In the genomic region with DNA sequence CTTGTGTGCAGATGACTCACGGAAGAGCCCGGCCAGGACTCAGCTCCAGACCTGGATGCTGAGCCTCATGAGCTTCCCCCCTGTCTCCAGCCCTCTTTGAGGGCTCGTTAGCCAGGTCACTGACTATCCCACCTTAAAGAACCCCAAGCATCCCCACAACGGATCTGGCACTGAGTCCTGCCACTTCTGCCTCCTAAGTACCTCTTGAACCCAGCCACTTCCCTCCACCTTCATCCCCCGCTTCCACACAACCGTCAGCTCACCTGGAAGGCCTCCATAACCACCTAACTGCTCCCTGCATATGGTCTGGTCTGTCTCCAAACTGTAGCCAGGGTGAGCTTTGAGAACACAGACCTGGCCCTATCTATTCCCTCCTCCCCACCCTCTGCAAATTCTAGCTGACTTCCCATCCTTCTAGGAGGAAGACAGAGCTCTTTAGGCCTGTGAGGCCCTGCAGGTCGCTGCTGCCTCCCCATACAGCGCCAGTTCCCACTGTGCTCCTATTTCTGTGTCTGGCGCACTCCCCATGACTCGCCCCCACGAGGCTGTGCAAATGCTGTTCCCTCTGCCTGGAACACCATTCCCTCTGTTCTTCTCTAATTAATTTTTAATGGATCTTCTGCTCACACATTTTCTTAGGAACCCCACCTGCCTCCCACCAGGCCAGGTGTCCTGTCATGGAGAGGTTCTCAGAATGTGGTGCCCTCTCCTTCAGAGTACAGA, we compare ENCODE assay signal across 10 cellular contexts. TPM values are rescaled to one million over a fixed set of nuclear protein-coding genes. Genes with fewer than 3 reads are reported as not detected.
DNase-seq lines count a peak whose midpoint lies in the region; ATAC-seq and TF ChIP-seq lines count a peak whose summit lies in the region.
"Had no signal": no experiment of that assay in that cellular context is flagged by ENCODE, and none has a peak within 500 bp of the region (broad histone marks: within the 10 kb centered on the region; RNA-seq: fewer than 3 reads in every experiment).

No MANE protein-coding gene starts in this region.

- peaks cover 19% of the 10 kb centered on the region for H3K36me3 ChIP-seq in DOHH2 (ENCODE audit: control insufficient read depth, low read length)
- H3K36me3 ChIP-seq in adrenal gland (replicated peaks in 1 of 2), result peaks cover 0 to 11% of the 10 kb centered on the region in 2 donors

- H3F3A ChIP-seq in DOHH2 (ENCODE audit: control insufficient read depth, insufficient read depth), result peaks cover 22% of the 10 kb centered on the region

- H3K27ac ChIP-seq in CD4-positive, alpha-beta T cell (ENCODE audit: low read depth, low read length), result no peak overlapping the region
- H3K27ac ChIP-seq in DOHH2 (ENCODE audit: low read depth, low read length) (no peak overlapping the region), adrenal gland (no peak overlapping the region)
- H3K27ac ChIP-seq: SJCRH30 had no signal

- H3K4me3 Mint-ChIP-seq in CD4-positive, alpha-beta T cell, result peak overlapping the region; percentile 78
- H3K4me3 Mint-ChIP-seq in activated naive CD8-positive, alpha-beta T cell treated with anti-CD3 and anti-CD28 coated beads for 36 hours, result peak overlapping the region; percentile 95
- peak overlapping the region in 9 of 10 donors; percentile 80 to 97 (median 96) for H3K4me3 Mint-ChIP-seq in naive thymus-derived CD8-positive, alpha-beta T cell

- peaks cover 41% of the 10 kb centered on the region for H3K4me1 Mint-ChIP-seq in CD4-positive, alpha-beta T cell (ENCODE audit: low read depth)
- peaks cover 20% of the 10 kb centered on the region for H3K4me1 Mint-ChIP-seq in activated naive CD8-positive, alpha-beta T cell treated with anti-CD3 and anti-CD28 coated beads for 36 hours
- peaks cover 19 to 40% (median 37%) of the 10 kb centered on the region in 4 donors for H3K4me1 Mint-ChIP-seq in naive thymus-derived CD8-positive, alpha-beta T cell

- H3K4me3 ChIP-seq in DOHH2 (ENCODE audit: low read length), result no peak overlapping the region
- no peak overlapping the region for H3K4me3 ChIP-seq in adrenal gland
- H3K4me3 ChIP-seq: sigmoid colon, SJCRH30 had no signal

- H3K9me3 ChIP-seq in CD4-positive, alpha-beta T cell (ENCODE audit: control insufficient read depth, low read length), result no peaks in the 10 kb centered on the region
- no peaks in the 10 kb centered on the region for H3K9me3 ChIP-seq in DOHH2 (ENCODE audit: control insufficient read depth, insufficient read depth, low read length)
- H3K9me3 ChIP-seq in adrenal gland (replicated peaks in 1 of 3), result no peaks in the 10 kb centered on the region
- H3K9me3 ChIP-seq: sigmoid colon, SJCRH30 had no signal

- TF ChIP-seq POLR2A in adrenal gland (IDR thresholded peaks at IDR 0.05), result no peak

- H3K4me1 ChIP-seq in DOHH2 (ENCODE audit: control insufficient read depth, low read length) (peaks cover 39% of the 10 kb centered on the region), adrenal gland (replicated peaks in 1 of 2) (peaks cover 21 to 23% of the 10 kb centered on the region in 2 donors)

- DNase-seq in CD4-positive, alpha-beta T cell, result no peak
- DNase-seq in activated naive CD8-positive, alpha-beta T cell treated with anti-CD3 and anti-CD28 coated beads for 36 hours, result no peak
- no peak for DNase-seq in naive thymus-derived CD8-positive, alpha-beta T cell
- DNase-seq in germinal center (ENCODE audit: low spot score), result no peak
- no peak for DNase-seq in stimulated activated naive CD4-positive, alpha-beta T cell treated with Interleukin-2 at 50 U/mL for 16 hours (lab: John Stamatoyannopoulos, UW)
- DNase-seq in adrenal gland, result no peak
- DNase-seq: sigmoid colon, SJCRH30 had no signal

- H3K9me2 ChIP-seq in DOHH2 (replicated peaks; ENCODE audit: control insufficient read depth, low read length), result no peaks in the 10 kb centered on the region

- peak overlapping the region; percentile 82 for H3K27ac Mint-ChIP-seq in CD4-positive, alpha-beta T cell
- peak overlapping the region; percentile 99 for H3K27ac Mint-ChIP-seq in activated naive CD8-positive, alpha-beta T cell treated with anti-CD3 and anti-CD28 coated beads for 36 hours
- peak overlapping the region in 9 of 10 donors; percentile 32 to 97 (median 90) for H3K27ac Mint-ChIP-seq in naive thymus-derived CD8-positive, alpha-beta T cell

- H3K27me3 ChIP-seq in CD4-positive, alpha-beta T cell (ENCODE audit: control insufficient read depth, insufficient read depth, low read length), result no peaks in the 10 kb centered on the region
- H3K27me3 ChIP-seq in DOHH2 (ENCODE audit: control insufficient read depth, low read length) (no peaks in the 10 kb centered on the region), adrenal gland (no peaks in the 10 kb centered on the region)
- H3K27me3 ChIP-seq: sigmoid colon had no signal

- POLR2A ChIA-PET in CD4-positive, alpha-beta T cell (lab: Charles Lee), result interaction anchor here (0.5 to 1.7 kb wide), 2 partner anchors 125 to 230 kb away, joined by 3 to 4 read pairs; partner anchors contain the start of gene DYNC1H1
- POLR2A ChIA-PET in naive thymus-derived CD8-positive, alpha-beta T cell (lab: Charles Lee), result interaction anchor here (0.5 to 0.9 kb wide), 3 partner anchors 13 to 133 kb away, joined by 3 to 7 read pairs (median 3); no protein-coding TSS in a partner anchor

- peaks cover 14% of the 10 kb centered on the region for H4K20me1 ChIP-seq in DOHH2 (ENCODE audit: control insufficient read depth, insufficient read depth, low read depth, low read length)

- H3K79me2 ChIP-seq in DOHH2 (ENCODE audit: control insufficient read depth, low read length), result peaks cover 31% of the 10 kb centered on the region

- WGBS in adrenal gland, 4 donors, result 87 to 93% (median 93%) methylated on average over 11 of the region's 11 CpGs

- CTCF ChIA-PET in CD4-positive, alpha-beta T cell (lab: Charles Lee), result interaction anchor here (1.2 to 2.1 kb wide), 2 partner anchors 7 to 225 kb away, joined by 3 to 8 read pairs; no protein-coding TSS in a partner anchor

- TF ChIP-seq CTCF in CD4-positive, alpha-beta T cell (IDR thresholded peaks at IDR 0.05), result no peak
- no peak for TF ChIP-seq CTCF in DOHH2 (IDR thresholded peaks at IDR 0.05; ENCODE audit: low read depth, low read length, poor library complexity, severe bottlenecking)
- no peak for TF ChIP-seq CTCF in adrenal gland (IDR thresholded peaks at IDR 0.05)

- ATAC-seq in CD4-positive, alpha-beta T cell (ENCODE audit: poor library complexity), result no peak
- ATAC-seq in naive thymus-derived CD8-positive, alpha-beta T cell, result no peak
- no peak for ATAC-seq in HG03095 (IDR thresholded peaks at IDR 0.05; ENCODE audit: unreplicated experiment)

- H3K4me2 ChIP-seq in DOHH2 (ENCODE audit: low read length), result peak overlapping the region; percentile 87; the same call in 1 of the 2 replicates

- H3K36me3 Mint-ChIP-seq in CD4-positive, alpha-beta T cell (ENCODE audit: low read depth), result peaks cover 21% of the 10 kb centered on the region
- H3K36me3 Mint-ChIP-seq in activated naive CD8-positive, alpha-beta T cell treated with anti-CD3 and anti-CD28 coated beads for 36 hours, result peaks cover 23% of the 10 kb centered on the region
- peaks cover 9 to 16% (median 11%) of the 10 kb centered on the region in 3 donors for H3K36me3 Mint-ChIP-seq in naive thymus-derived CD8-positive, alpha-beta T cell

- no peaks in the 10 kb centered on the region for H3K9me3 Mint-ChIP-seq in CD4-positive, alpha-beta T cell
- H3K9me3 Mint-ChIP-seq in activated naive CD8-positive, alpha-beta T cell treated with anti-CD3 and anti-CD28 coated beads for 36 hours, result no peaks in the 10 kb centered on the region
- no peaks in the 10 kb centered on the region for H3K9me3 Mint-ChIP-seq in naive thymus-derived CD8-positive, alpha-beta T cell

- intact Hi-C loops in CD4-positive, alpha-beta T cell (cut with DNase I, micrococcal nuclease), result loop anchor here (5.0 to 10.0 kb wide), 4 partner anchors 55 to 688 kb away; partner anchors contain the start of genes PPP2R5C (in 1 of the 2) and TRAF3 (in 1 of the 2)
- intact Hi-C loops in adrenal gland (cut with DNase I), result loop anchor here (5.0 to 10.0 kb wide), 2 partner anchors 42 to 385 kb away; no protein-coding TSS in a partner anchor

- no peaks in the 10 kb centered on the region for H3K27me3 Mint-ChIP-seq in CD4-positive, alpha-beta T cell
- H3K27me3 Mint-ChIP-seq in activated naive CD8-positive, alpha-beta T cell treated with anti-CD3 and anti-CD28 coated beads for 36 hours, result no peaks in the 10 kb centered on the region
- H3K27me3 Mint-ChIP-seq in naive thymus-derived CD8-positive, alpha-beta T cell, result no peaks in the 10 kb centered on the region

RNA-seq across cellular contexts. Expression of gene HSP90AA1, which starts 2.9 kb away (rescaled TPM):
- total RNA-seq in CD4-positive, alpha-beta T cell, result 100 to 1,000 TPM; 451 to 462 TPM
- 1,000 to 10,000 TPM; 1,485 to 1,535 TPM for total RNA-seq in activated naive CD8-positive, alpha-beta T cell treated with anti-CD3 and anti-CD28 coated beads for 36 hours
- 100 to 1,000 TPM; 356 to 373 TPM for total RNA-seq in naive thymus-derived CD8-positive, alpha-beta T cell
- polyA plus RNA-seq in naive thymus-derived CD8-positive, alpha-beta T cell, result 100 to 1,000 TPM; 401 to 445 (median 427) TPM
- 100 to 1,000 TPM; 272 to 634 (median 392) TPM for total RNA-seq in adrenal gland
- polyA plus RNA-seq in adrenal gland, result 1,000 to 10,000 TPM in 1 of 3 donors, 100 to 1,000 TPM in 2; 293 to 1,666 (median 388) TPM

RNA-seq across cellular contexts. Expression of gene WDR20, which starts 49.9 kb away (rescaled TPM):
- 10 to 100 TPM; 40.1 to 41.2 TPM for total RNA-seq in CD4-positive, alpha-beta T cell
- total RNA-seq in activated naive CD8-positive, alpha-beta T cell treated with anti-CD3 and anti-CD28 coated beads for 36 hours, result 10 to 100 TPM; 22.3 to 27.3 TPM
- 10 to 100 TPM; 50.0 to 56.9 TPM for total RNA-seq in naive thymus-derived CD8-positive, alpha-beta T cell
- polyA plus RNA-seq in naive thymus-derived CD8-positive, alpha-beta T cell, result 10 to 100 TPM; 11.3 to 15.0 (median 12.9) TPM
- 10 to 100 TPM; 13.1 to 55.9 (median 48.1) TPM for total RNA-seq in adrenal gland
- 10 to 100 TPM; 21.5 to 46.1 (median 26.0) TPM for polyA plus RNA-seq in adrenal gland
